Comparison of ENCODE assay signal across 7 cellular contexts in the genomic region with DNA sequence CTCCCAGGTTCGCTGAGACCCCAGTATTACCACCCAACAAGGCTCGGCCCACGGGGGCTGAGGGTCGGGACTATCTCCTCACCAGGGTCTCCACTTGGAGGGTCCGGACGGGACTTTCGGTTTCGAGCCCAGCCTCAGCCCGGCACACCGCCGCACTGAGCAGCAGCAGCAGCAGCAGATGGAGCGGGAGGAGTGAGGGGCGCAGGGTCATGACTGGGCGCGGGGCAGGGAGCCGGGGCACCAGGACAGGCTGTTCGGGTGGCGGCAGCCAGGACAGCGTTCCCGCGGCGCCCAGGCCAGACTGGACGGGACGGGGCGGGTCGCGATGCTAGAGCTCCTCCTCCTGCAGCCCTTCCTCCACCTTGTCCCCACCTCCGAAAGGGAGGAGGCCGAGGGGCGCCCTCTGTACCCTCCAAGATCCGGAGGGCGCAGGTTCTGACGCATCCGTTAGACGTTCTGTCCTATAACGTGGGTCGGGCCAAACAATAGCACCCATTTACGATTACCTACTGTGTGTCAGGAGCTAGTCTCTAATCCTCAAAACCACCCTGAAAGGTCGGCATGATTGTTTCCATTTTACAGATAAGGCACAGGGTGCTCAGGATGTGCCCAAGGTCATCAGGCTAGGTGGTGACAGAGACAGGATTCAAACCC. TPM values are rescaled to one million over a fixed set of nuclear protein-coding genes. Genes with fewer than 3 reads are reported as not detected.
DNase-seq lines count a peak whose midpoint lies in the region; ATAC-seq, FAIRE-seq and TF ChIP-seq lines count a peak whose summit lies in the region.

A gene (minus strand): TSS at position 275 of the 654 bp plus-strand sequence. CDS start 64 bp downstream, at position 211.

- 89% methylated on average over 23 of the region's 39 CpGs for WGBS in K562 (ENCODE audit: insufficient coverage, low coverage, missing lambda C conversion rate)

- H3K9me1 ChIP-seq in K562 (ENCODE audit: control insufficient read depth, insufficient read depth, low read length): no peaks in the 10 kb centered on the region

- FAIRE-seq in K562 (lab: Jason Lieb, UNC): no peak

- H3K36me3 ChIP-seq in K562 (ENCODE audit: control insufficient read depth, insufficient read depth, low read length): peaks cover 33% of the 10 kb centered on the region; the same call in 2 of the 3 replicates

- TF ChIP-seq RAD21 in K562 (CRISPR knock-in tag; conservative IDR thresholded peaks at IDR 0.05 in 1 of 2, IDR thresholded peaks at IDR 0.05 in 1 of 2): no peak

- DNase-seq in K562 (ENCODE audit: extremely low read depth in 1 of 4, low spot score in 3 of 4) (no peak), iPS-NIHi7 (ENCODE audit: extremely low spot score) (peak; percentile 86), NCI-H446 treated with DMSO at 0.1 percent for 48 hours (lab: John Stamatoyannopoulos, UW) (no peak)
- peak; percentile 86 for DNase-seq in stimulated activated CD4-positive, alpha-beta T cell treated with anti-CD3 and anti-CD28 coated beads, Interleukin-15, amount 100 ng/mL, for 24 hours

- H3K79me2 ChIP-seq in K562 (ENCODE audit: control insufficient read depth, insufficient read depth, low read length): no peaks in the 10 kb centered on the region

- in situ Hi-C loops in K562 (cut with MboI): no loop called here

- no peak within 1 kb of the TSS for H3K27ac ChIP-seq in K562 (ENCODE audit: extremely low read depth, low read depth, low read length)

- no peak for TF ChIP-seq CTCF in K562 (IDR thresholded peaks at IDR 0.05 in 2 of 3, conservative IDR thresholded peaks at IDR 0.05 in 1 of 3; ENCODE audit: insufficient read depth in 2 of 3, low read depth in 1 of 3, low read length in 3 of 3)

- CTCF ChIA-PET in K562 (lab: Yijun Ruan, JAX; ENCODE audit: low intra/inter-chr PET ratio): no interaction called here

- H3K9me3 ChIP-seq in K562 (replicated peaks; ENCODE audit: control insufficient read depth, insufficient read depth, low read depth, low read length): no peaks in the 10 kb centered on the region

- TF ChIP-seq POLR2A in K562 (conservative IDR thresholded peaks at IDR 0.05): no peak

- no TSS peak for BruUV-seq in K562 (replicated peaks; lab: Mats Ljungman, UMichigan)

- H3K27me3 ChIP-seq in K562 (ENCODE audit: control insufficient read depth in 2 of 2, insufficient read depth in 2 of 2, low read length in 2 of 2): no peaks in the 10 kb centered on the region

- no peak within 1 kb of the TSS for H3K9ac ChIP-seq in K562 (ENCODE audit: insufficient read depth in 1 of 2, low read depth in 2 of 2, low read length in 2 of 2)

- H3K4me3 ChIP-seq in K562: no peak within 1 kb of the TSS

- POLR2A ChIA-PET in K562 (lab: Yijun Ruan, JAX): interaction anchor here (0.6 to 0.8 kb wide), 2 partner anchors 15 to 19 kb away, joined by 3 read pairs; no protein-coding TSS in a partner anchor

- intact Hi-C loops in T-helper 2 cell treated with Interferon-gamma antibody and Interleukin-4, amounts not matched to agents 100 ng/mL and 5 ng/mL, for 36 hours (cut with micrococcal nuclease): loop anchor here (2.0 kb wide), 1 partner anchor 61 kb away; a partner anchor contains a TSS
- intact Hi-C loops in K562 (cut with micrococcal nuclease): no loop called here

- TF ChIP-seq EP300 in K562 (IDR thresholded peaks at IDR 0.05; ENCODE audit: low read length): no peak

- no peak within 1 kb of the TSS for H2AFZ ChIP-seq in K562 (ENCODE audit: low read depth, low read length)

- no peak within 1 kb of the TSS for H3K4me2 ChIP-seq in K562 (ENCODE audit: insufficient read depth, low read length)

- no peaks in the 10 kb centered on the region for H3K4me1 ChIP-seq in K562 (replicated peaks in 1 of 2; ENCODE audit: control insufficient read depth in 2 of 2, insufficient read depth in 2 of 2, low read length in 2 of 2)

- ATAC-seq in GM19025 (IDR thresholded peaks at IDR 0.05; ENCODE audit: low read depth, unreplicated experiment): peak; percentile 73
- peak; percentile 66 for ATAC-seq in HG03135 (IDR thresholded peaks at IDR 0.05; ENCODE audit: unreplicated experiment)
- ATAC-seq in K562: no peak

- H4K20me1 ChIP-seq in K562 (replicated peaks; ENCODE audit: control insufficient read depth, insufficient read depth, low read length): no peaks in the 10 kb centered on the region

TF ChIP-seq in K562, 482 proteins besides CTCF, POLR2A, EP300 and RAD21:
- TF ChIP-seq POLR2G (IDR thresholded peaks at IDR 0.05; ENCODE audit: low read depth, low read length) (peak; percentile 60; the same call in 1 of the 2 replicates), ESRRA (IDR thresholded peaks at IDR 0.05; ENCODE audit: borderline replicate concordance, low read depth) (peak; percentile 61; the same call in 1 of the 2 replicates)
- TF ChIP-seq, protein P1, sequence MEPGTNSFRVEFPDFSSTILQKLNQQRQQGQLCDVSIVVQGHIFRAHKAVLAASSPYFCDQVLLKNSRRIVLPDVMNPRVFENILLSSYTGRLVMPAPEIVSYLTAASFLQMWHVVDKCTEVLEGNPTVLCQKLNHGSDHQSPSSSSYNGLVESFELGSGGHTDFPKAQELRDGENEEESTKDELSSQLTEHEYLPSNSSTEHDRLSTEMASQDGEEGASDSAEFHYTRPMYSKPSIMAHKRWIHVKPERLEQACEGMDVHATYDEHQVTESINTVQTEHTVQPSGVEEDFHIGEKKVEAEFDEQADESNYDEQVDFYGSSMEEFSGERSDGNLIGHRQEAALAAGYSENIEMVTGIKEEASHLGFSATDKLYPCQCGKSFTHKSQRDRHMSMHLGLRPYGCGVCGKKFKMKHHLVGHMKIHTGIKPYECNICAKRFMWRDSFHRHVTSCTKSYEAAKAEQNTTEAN (CRISPR knock-in tag; IDR thresholded peaks at IDR 0.05): no peak

RNA-seq across cellular contexts. Expression of the gene that starts here (rescaled TPM):
- total RNA-seq in T-helper 2 cell treated with Interferon-gamma antibody and Interleukin-4, amounts not matched to agents 100 ng/mL and 5 ng/mL, for 36 hours: 55.9 and 59.9 TPM in 2 replicates
- total RNA-seq in K562 (2011; cell fraction: chromatin; rRNA removed; ENCODE audit: low replicate concordance): 49.5 and 66.4 TPM in 2 replicates
- 31.7 and 34.0 TPM in 2 replicates for total RNA-seq in K562 (2011; cell fraction: nucleolus; rRNA removed)
- 46.3 and 64.2 TPM in 2 replicates for total RNA-seq in K562 (2011; cell fraction: nucleoplasm; rRNA removed)
- total RNA-seq in K562 (2014; rRNA removed) (2.3 TPM in 2 replicates), K562 (2014; rRNA removed; fragmentation: Illumina TruSeq; extraction: Trizol) (5.4 and 6.6 TPM in 2 replicates), K562 (2015; rRNA removed; fragmentation: Illumina TruSeq; extraction: Trizol) (5.8 TPM in 2 replicates), K562 (2021) (6.8 and 7.4 TPM in 2 replicates)
- polyA plus RNA-seq in K562 (2011; rRNA removed) (7.8 and 9.1 TPM in 2 replicates), K562 (2014; fragmentation: Illumina TruSeq; extraction: Trizol) (5.3 and 5.6 TPM in 2 replicates), K562 (2014; fragmentation: Nextera tagmentation; extraction: Ambion mirVana) (1 to 10 TPM; 1.6 to 3.3 TPM), K562 (2014; rRNA removed) (7.4 and 8.2 TPM in 2 replicates)
- polyA plus RNA-seq in K562 (2011; cell fraction: cytosol; rRNA removed): 4.4 and 4.5 TPM in 2 replicates
- 24.8 and 36.7 TPM in 2 replicates for polyA plus RNA-seq in K562 (2011; cell fraction: nucleus; rRNA removed)
- 5.0 and 5.9 TPM in 2 replicates for polyA plus RNA-seq in K562 (2012)
- polyA minus RNA-seq in K562 (2011; rRNA and poly(A)+ RNA removed): 7.7 and 7.9 TPM in 2 replicates
- 4.7 and 5.7 TPM in 2 replicates for polyA minus RNA-seq in K562 (2011; cell fraction: cytosol; rRNA and poly(A)+ RNA removed)
- polyA minus RNA-seq in K562 (2011; cell fraction: nucleus; rRNA and poly(A)+ RNA removed): 8.1 and 10.2 TPM in 2 replicates

Comparison
In these comparisons a context has a peak if more than half of its experiments do, and no peak if none do; other contexts are left out.
1. DNase-seq: peak in iPS-NIHi7 (single experiment) and stimulated activated CD4-positive, alpha-beta T cell treated with anti-CD3 and anti-CD28 coated beads, Interleukin-15, amount 100 ng/mL, for 24 hours (single experiment); none in K562 (0 of 4) and NCI-H446 treated with DMSO at 0.1 percent for 48 hours (single experiment).